ENCODE assay signal across 2 cellular contexts in the genomic region with DNA sequence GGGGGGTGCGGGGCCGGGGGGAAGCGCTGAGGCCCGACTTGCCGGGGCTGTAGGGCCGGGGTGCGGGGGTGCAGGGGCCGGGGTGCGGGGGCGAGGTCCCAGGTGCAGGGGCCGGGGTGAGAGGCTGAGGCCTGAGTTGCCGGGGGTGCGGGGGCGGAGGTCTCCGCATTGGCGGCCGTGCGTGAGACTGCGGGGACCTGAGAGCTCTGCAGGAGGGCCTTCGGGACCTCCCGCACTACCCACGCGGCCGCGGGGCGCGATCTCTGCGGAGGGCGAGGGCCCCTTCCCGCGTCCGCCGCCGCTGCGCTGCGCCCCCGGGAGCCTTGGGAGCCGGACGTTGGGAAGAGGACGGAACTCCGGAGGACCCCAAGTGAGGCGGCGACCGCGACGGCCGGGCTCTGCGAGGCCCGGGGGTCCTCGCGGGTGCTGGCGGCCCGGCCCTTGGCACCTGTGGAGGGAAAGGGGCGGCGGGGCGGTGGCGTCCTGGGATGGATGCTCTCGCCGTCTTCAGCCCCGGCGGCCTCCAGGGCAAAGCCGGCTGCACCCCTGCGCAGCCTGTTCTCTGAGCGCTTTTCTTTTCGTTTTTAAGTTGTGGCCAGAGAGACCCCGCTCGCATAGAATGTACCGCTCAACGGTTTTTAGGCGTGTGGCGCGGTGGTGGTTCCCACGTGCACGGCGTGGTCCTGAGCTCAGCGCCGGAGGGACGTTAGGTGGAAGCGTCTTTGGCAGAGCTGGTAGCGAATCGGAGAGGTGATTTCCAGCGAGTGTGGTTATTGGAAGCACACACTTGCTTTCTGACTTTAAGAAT.
TF ChIP-seq lines count a peak whose summit lies in the region.

No MANE protein-coding gene starts in this region.

TF ChIP-seq in SK-N-SH, 30 proteins besides CTCF, POLR2A, EP300 and RAD21 (continued from another document):
- no peak for TF ChIP-seq MAX (IDR thresholded peaks at IDR 0.05; ENCODE audit: low read depth)
- no peak for TF ChIP-seq MEF2A (IDR thresholded peaks at IDR 0.05; ENCODE audit: borderline replicate concordance, low read depth)
- TF ChIP-seq TEAD4 (IDR thresholded peaks at IDR 0.05; ENCODE audit: borderline replicate concordance, insufficient read depth): no peak
- no peak for TF ChIP-seq USF1 (IDR thresholded peaks at IDR 0.05; ENCODE audit: borderline replicate concordance, low read depth)
- no peak for TF ChIP-seq TAF1 (IDR thresholded peaks at IDR 0.05; ENCODE audit: borderline replicate concordance, low read depth, low read length)

TF ChIP-seq in SK-N-SH treated with all-trans-retinoic acid at 6 μM for 48 hours, 23 proteins besides CTCF, POLR2A, EP300 and RAD21 (continued from another document):
- no peak for TF ChIP-seq PPARA (CRISPR knock-in tag; IDR thresholded peaks at IDR 0.05; ENCODE audit: borderline replicate concordance)
- TF ChIP-seq, protein P1, sequence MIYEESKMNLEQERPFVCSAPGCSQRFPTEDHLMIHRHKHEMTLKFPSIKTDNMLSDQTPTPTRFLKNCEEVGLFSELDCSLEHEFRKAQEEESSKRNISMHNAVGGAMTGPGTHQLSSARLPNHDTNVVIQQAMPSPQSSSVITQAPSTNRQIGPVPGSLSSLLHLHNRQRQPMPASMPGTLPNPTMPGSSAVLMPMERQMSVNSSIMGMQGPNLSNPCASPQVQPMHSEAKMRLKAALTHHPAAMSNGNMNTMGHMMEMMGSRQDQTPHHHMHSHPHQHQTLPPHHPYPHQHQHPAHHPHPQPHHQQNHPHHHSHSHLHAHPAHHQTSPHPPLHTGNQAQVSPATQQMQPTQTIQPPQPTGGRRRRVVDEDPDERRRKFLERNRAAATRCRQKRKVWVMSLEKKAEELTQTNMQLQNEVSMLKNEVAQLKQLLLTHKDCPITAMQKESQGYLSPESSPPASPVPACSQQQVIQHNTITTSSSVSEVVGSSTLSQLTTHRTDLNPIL (CRISPR knock-in tag; IDR thresholded peaks at IDR 0.05; ENCODE audit: low read depth): no peak
- TF ChIP-seq POU6F1 (CRISPR knock-in tag; IDR thresholded peaks at IDR 0.05; ENCODE audit: borderline replicate concordance, low read depth): no peak
- TF ChIP-seq ISL1 (CRISPR knock-in tag; IDR thresholded peaks at IDR 0.05): no peak
- TF ChIP-seq, protein P2, sequence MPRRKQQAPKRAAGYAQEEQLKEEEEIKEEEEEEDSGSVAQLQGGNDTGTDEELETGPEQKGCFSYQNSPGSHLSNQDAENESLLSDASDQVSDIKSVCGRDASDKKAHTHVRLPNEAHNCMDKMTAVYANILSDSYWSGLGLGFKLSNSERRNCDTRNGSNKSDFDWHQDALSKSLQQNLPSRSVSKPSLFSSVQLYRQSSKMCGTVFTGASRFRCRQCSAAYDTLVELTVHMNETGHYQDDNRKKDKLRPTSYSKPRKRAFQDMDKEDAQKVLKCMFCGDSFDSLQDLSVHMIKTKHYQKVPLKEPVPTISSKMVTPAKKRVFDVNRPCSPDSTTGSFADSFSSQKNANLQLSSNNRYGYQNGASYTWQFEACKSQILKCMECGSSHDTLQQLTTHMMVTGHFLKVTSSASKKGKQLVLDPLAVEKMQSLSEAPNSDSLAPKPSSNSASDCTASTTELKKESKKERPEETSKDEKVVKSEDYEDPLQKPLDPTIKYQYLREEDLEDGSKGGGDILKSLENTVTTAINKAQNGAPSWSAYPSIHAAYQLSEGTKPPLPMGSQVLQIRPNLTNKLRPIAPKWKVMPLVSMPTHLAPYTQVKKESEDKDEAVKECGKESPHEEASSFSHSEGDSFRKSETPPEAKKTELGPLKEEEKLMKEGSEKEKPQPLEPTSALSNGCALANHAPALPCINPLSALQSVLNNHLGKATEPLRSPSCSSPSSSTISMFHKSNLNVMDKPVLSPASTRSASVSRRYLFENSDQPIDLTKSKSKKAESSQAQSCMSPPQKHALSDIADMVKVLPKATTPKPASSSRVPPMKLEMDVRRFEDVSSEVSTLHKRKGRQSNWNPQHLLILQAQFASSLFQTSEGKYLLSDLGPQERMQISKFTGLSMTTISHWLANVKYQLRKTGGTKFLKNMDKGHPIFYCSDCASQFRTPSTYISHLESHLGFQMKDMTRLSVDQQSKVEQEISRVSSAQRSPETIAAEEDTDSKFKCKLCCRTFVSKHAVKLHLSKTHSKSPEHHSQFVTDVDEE (CRISPR knock-in tag; IDR thresholded peaks at IDR 0.05): no peak
